In the genomic region with DNA sequence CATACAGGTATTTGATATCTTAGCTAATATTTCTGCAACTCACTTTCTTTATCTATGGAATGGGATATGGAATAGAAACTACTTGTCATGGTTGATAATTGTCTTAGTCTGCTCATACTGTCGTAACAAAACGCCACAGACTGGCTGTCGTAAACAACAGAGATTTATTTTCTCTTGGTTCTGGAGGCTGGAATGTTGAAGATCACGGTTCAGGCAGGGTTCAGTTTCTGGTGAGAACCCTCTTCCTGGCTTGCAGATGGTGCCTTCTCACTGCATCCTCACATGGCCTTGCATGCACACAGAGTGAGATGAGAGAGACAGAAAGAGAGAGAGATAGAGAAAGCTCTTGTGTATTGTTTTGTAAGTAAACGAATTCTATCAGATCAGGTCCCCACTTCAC, we compare ENCODE assay signal across 16 cellular contexts.
"Had no signal": no experiment of that assay in that cellular context is flagged by ENCODE, and none has a peak within 500 bp of the region (broad histone marks: within the 10 kb centered on the region; RNA-seq: fewer than 3 reads in every experiment).

No MANE protein-coding gene starts in this region.

- H3K36me3 Mint-ChIP-seq: activated CD8-positive, alpha-beta memory T cell treated with anti-CD3 and anti-CD28 coated beads, Interleukin-2, amount 10 ng/mL, durations not matched to agents 7 days and 5 days; activated naive CD4-positive, alpha-beta T cell treated with anti-CD3 and anti-CD28 coated beads, Interleukin-2, amount 10 ng/mL, durations not matched to agents 7 days and 5 days; natural killer cell; stimulated activated naive B cell treated with anti-CD40 and anti-IgM and Interleukin-4, amounts not matched to agents 10 μg/mL and 1 μg/mL and 100 μg/mL, for 72 hours; T-cell had no signal

- H3K27me3 Mint-ChIP-seq: activated CD8-positive, alpha-beta memory T cell treated with anti-CD3 and anti-CD28 coated beads, Interleukin-2, amount 10 ng/mL, durations not matched to agents 7 days and 5 days; activated naive CD4-positive, alpha-beta T cell treated with anti-CD3 and anti-CD28 coated beads, Interleukin-2, amount 10 ng/mL, durations not matched to agents 7 days and 5 days; activated T-cell treated with anti-CD3 and anti-CD28 coated beads, Interleukin-2, amount 50 U/mL, for 24 hours; stimulated activated naive B cell treated with anti-CD40 and anti-IgM and Interleukin-4, amounts not matched to agents 10 μg/mL and 1 μg/mL and 100 μg/mL, for 72 hours had no signal

- H3K27me3 ChIP-seq: gastrocnemius medialis, heart right ventricle, neutrophil, thyroid gland had no signal

- H3K4me1 ChIP-seq: gastrocnemius medialis, heart right ventricle, parathyroid adenoma, thyroid gland had no signal

- H3K4me3 Mint-ChIP-seq: activated CD8-positive, alpha-beta memory T cell treated with anti-CD3 and anti-CD28 coated beads, Interleukin-2, amount 10 ng/mL, durations not matched to agents 7 days and 5 days; activated naive CD4-positive, alpha-beta T cell treated with anti-CD3 and anti-CD28 coated beads, Interleukin-2, amount 10 ng/mL, durations not matched to agents 7 days and 5 days; activated T-cell treated with anti-CD3 and anti-CD28 coated beads, Interleukin-2, amount 50 U/mL, for 24 hours; natural killer cell; stimulated activated naive B cell treated with anti-CD40 and anti-IgM and Interleukin-4, amounts not matched to agents 10 μg/mL and 1 μg/mL and 100 μg/mL, for 72 hours; T-cell had no signal

- H3K4me1 Mint-ChIP-seq: activated CD8-positive, alpha-beta memory T cell treated with anti-CD3 and anti-CD28 coated beads, Interleukin-2, amount 10 ng/mL, durations not matched to agents 7 days and 5 days; activated naive CD4-positive, alpha-beta T cell treated with anti-CD3 and anti-CD28 coated beads, Interleukin-2, amount 10 ng/mL, durations not matched to agents 7 days and 5 days; natural killer cell; stimulated activated naive B cell treated with anti-CD40 and anti-IgM and Interleukin-4, amounts not matched to agents 10 μg/mL and 1 μg/mL and 100 μg/mL, for 72 hours; T-cell had no signal

- ATAC-seq: activated CD8-positive, alpha-beta memory T cell treated with anti-CD3 and anti-CD28 coated beads, Interleukin-2, amount 10 ng/mL, durations not matched to agents 7 days and 5 days; gastrocnemius medialis; heart right ventricle; left colon; natural killer cell; stimulated activated naive B cell treated with anti-CD40 and anti-IgM and Interleukin-4, amounts not matched to agents 10 μg/mL and 1 μg/mL and 100 μg/mL, for 72 hours; T-cell had no signal

- H3K27ac ChIP-seq: gastrocnemius medialis, heart right ventricle, neutrophil, parathyroid adenoma, thyroid gland had no signal

- H3K4me3 ChIP-seq: gastrocnemius medialis, heart right ventricle, thyroid gland had no signal

- H3K36me3 ChIP-seq: gastrocnemius medialis, heart right ventricle, neutrophil, thyroid gland had no signal

- H3K79me2 ChIP-seq: parathyroid adenoma had no signal

- H2AFZ ChIP-seq: parathyroid adenoma had no signal

- DNase-seq: activated CD4-positive, alpha-beta T cell treated with anti-CD3 and anti-CD28 coated beads for 1 hour; activated CD4-positive, alpha-beta T cell treated with anti-CD3 and anti-CD28 coated beads, Interleukin-2, amount 50 U/mL, for 4 hours; activated CD8-positive, alpha-beta memory T cell treated with anti-CD3 and anti-CD28 coated beads, Interleukin-2, amount 10 ng/mL, durations not matched to agents 7 days and 5 days; activated naive CD4-positive, alpha-beta T cell treated with anti-CD3 and anti-CD28 coated beads, Interleukin-2, amount 10 ng/mL, durations not matched to agents 7 days and 5 days; activated T-cell treated with anti-CD3 and anti-CD28 coated beads, Interleukin-2, amount 50 U/mL, for 24 hours; gastrocnemius medialis; heart right ventricle; left colon; natural killer cell; stimulated activated CD4-positive, alpha-beta T cell treated with anti-CD3 and anti-CD28 coated beads, Interleukin-2, amount 100 ng/mL, for 48 hours; stimulated activated naive B cell treated with anti-CD40 and anti-IgM and Interleukin-4, amounts not matched to agents 10 μg/mL and 1 μg/mL and 100 μg/mL, for 72 hours; T-cell; T-helper 9 cell; thyroid gland had no signal

- H3K27ac Mint-ChIP-seq: activated CD8-positive, alpha-beta memory T cell treated with anti-CD3 and anti-CD28 coated beads, Interleukin-2, amount 10 ng/mL, durations not matched to agents 7 days and 5 days; activated naive CD4-positive, alpha-beta T cell treated with anti-CD3 and anti-CD28 coated beads, Interleukin-2, amount 10 ng/mL, durations not matched to agents 7 days and 5 days; activated T-cell treated with anti-CD3 and anti-CD28 coated beads, Interleukin-2, amount 50 U/mL, for 24 hours; natural killer cell; stimulated activated naive B cell treated with anti-CD40 and anti-IgM and Interleukin-4, amounts not matched to agents 10 μg/mL and 1 μg/mL and 100 μg/mL, for 72 hours; T-cell had no signal

- H3K9me3 Mint-ChIP-seq: activated naive CD4-positive, alpha-beta T cell treated with anti-CD3 and anti-CD28 coated beads, Interleukin-2, amount 10 ng/mL, durations not matched to agents 7 days and 5 days; activated T-cell treated with anti-CD3 and anti-CD28 coated beads, Interleukin-2, amount 50 U/mL, for 24 hours had no signal
